ENCODE assay signal across 26 cellular contexts in the genomic region with DNA sequence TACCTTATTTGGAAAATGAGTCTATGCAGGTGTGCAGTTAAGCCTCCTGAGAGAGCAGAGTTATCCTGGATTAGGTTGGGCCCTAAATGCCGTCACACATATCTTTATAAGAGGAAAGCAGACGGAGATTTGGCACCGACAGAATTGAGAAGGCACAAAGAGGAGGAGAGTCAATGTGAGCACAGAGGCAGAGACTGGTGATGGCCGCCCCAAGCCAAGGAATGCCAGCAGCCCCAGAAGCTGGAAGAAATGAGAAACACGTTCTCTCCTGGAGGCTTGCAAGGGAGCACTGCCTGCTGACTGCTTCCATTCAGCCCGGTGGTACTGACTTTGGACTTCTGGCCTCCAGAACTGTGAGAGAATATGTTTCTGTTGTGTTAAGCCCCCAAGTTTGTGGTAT. TPM values are rescaled to one million over a fixed set of nuclear protein-coding genes. Genes with fewer than 3 reads are reported as not detected.
DNase-seq lines count a peak whose midpoint lies in the region; ATAC-seq and TF ChIP-seq lines count a peak whose summit lies in the region.
"Had no signal": no experiment of that assay in that cellular context is flagged by ENCODE, and none has a peak within 500 bp of the region (broad histone marks: within the 10 kb centered on the region; RNA-seq: fewer than 3 reads in every experiment).

No MANE protein-coding gene starts in this region.

- H3K4me1 ChIP-seq in BLaER1 treated with 17β-estradiol and CSF1 and Interleukin-3, amounts not matched to agents 10 nM and 100 nM = peaks cover 39 to 91% (median 72%) of the 10 kb centered on the region in 10 experiments
- H3K4me1 ChIP-seq in Caco-2 (peaks cover 53% of the 10 kb centered on the region), GM23248 (ENCODE audit: insufficient read depth) (peaks cover 6% of the 10 kb centered on the region; the same call in 1 of the 2 replicates)

- H3K9me2 ChIP-seq in GM23248 (ENCODE audit: insufficient read depth) = no peaks in the 10 kb centered on the region

- no peaks in the 10 kb centered on the region for H3F3A ChIP-seq in GM23248 (ENCODE audit: insufficient read depth)

- in situ Hi-C loops in GM23248 (cut with MboI) = no loop called here

- intact Hi-C loops in Caco-2 (cut with micrococcal nuclease; ENCODE audit: unreplicated experiment) = loop anchor here (10.0 kb wide), 1 partner anchor 168 kb away; no protein-coding TSS in a partner anchor

- peaks cover 81% of the 10 kb centered on the region for H3K36me3 Mint-ChIP-seq in Caco-2 (ENCODE audit: insufficient read depth, unreplicated experiment)
- peaks cover 2% of the 10 kb centered on the region for H3K36me3 Mint-ChIP-seq in central memory CD8-positive, alpha-beta T cell (ENCODE audit: insufficient read depth)
- H3K36me3 Mint-ChIP-seq in endothelial cell (ENCODE audit: low read depth, unreplicated experiment) = peaks cover 12% of the 10 kb centered on the region

- WGBS in GM23248 (ENCODE audit: low coverage in 1 of 2, low lambda C conversion rate in 2 of 2, missing lambda C conversion rate in 2 of 2), 2 experiments = 92 to 97% methylated on average over 6 of the region's 6 CpGs

- H3K4me1 Mint-ChIP-seq in Caco-2 (ENCODE audit: low read depth, unreplicated experiment) (peaks cover 30% of the 10 kb centered on the region), endothelial cell (ENCODE audit: unreplicated experiment) (peaks cover 44% of the 10 kb centered on the region)
- H3K4me1 Mint-ChIP-seq in central memory CD8-positive, alpha-beta T cell = no peaks in the 10 kb centered on the region

- peak overlapping the region in 1 of 10 experiments; percentile 65; a peak in 1 of 20 replicates for H3K4me3 ChIP-seq in BLaER1 treated with 17β-estradiol and CSF1 and Interleukin-3, amounts not matched to agents 10 nM and 100 nM
- H3K4me3 ChIP-seq in Caco-2 (ENCODE audit: low read depth, low read length) (no peak overlapping the region), GM23248 (no peak overlapping the region)
- H3K4me3 ChIP-seq: MG63, SJSA1 had no signal

- H4K20me1 ChIP-seq in BLaER1 treated with 17β-estradiol and CSF1 and Interleukin-3, amounts not matched to agents 10 nM and 100 nM = peaks cover 0 to 7% (median 0%) of the 10 kb centered on the region in 11 experiments; a peak in 3 of 22 replicates
- no peaks in the 10 kb centered on the region for H4K20me1 ChIP-seq in GM23248 (ENCODE audit: insufficient read depth)

- H3K4me3 Mint-ChIP-seq in Caco-2 (ENCODE audit: unreplicated experiment) (peak overlapping the region; percentile 3), endothelial cell (ENCODE audit: unreplicated experiment) (peak overlapping the region; percentile 11)
- H3K4me3 Mint-ChIP-seq in central memory CD8-positive, alpha-beta T cell = no peak overlapping the region

- TF ChIP-seq CTCF in Caco-2 (IDR thresholded peaks at IDR 0.05; ENCODE audit: insufficient read depth in 1 of 2, low read depth in 1 of 2, low read length in 1 of 2, severe bottlenecking in 1 of 2, unreplicated experiment in 1 of 2) (no peak), endothelial cell (IDR thresholded peaks at IDR 0.05; ENCODE audit: unreplicated experiment) (no peak)

- CTCF ChIA-PET in Caco-2 (lab: Charles Lee) = no interaction called here

- DNase-seq in Caco-2 (peak in 1 of 2 experiments; percentile 38), endothelial cell (ENCODE audit: low spot score) (no peak), GM23248 (no peak), T-helper 1 cell (no peak), left lobe of liver (ENCODE audit: low spot score) (no peak)
- DNase-seq in central memory CD8-positive, alpha-beta T cell (ENCODE audit: low spot score in 2 of 2) = no peak
- DNase-seq: DMS153; DND-41; IMR-90; KG1; MG63; NCI-H1105 treated with DMSO at 0.1 percent for 48 hours; NCI-H1930; NCI-H2107; NCI-H524 treated with DMSO at 0.1 percent for 48 hours; NCI-H774; NK-92 treated with Interleukin-12 subunit alpha and Interleukin-12 subunit beta, amount 100 ng/mL, for 24 hours had no signal

- H3K9me3 ChIP-seq in BLaER1 treated with 17β-estradiol and CSF1 and Interleukin-3, amounts not matched to agents 10 nM and 100 nM (replicated peaks in 1 of 11) = no peaks in the 10 kb centered on the region
- H3K9me3 ChIP-seq in Caco-2 (no peaks in the 10 kb centered on the region), GM23248 (ENCODE audit: low read depth) (no peaks in the 10 kb centered on the region)
- H3K9me3 ChIP-seq: MG63, SJSA1 had no signal

- H3K27ac Mint-ChIP-seq in Caco-2 (ENCODE audit: unreplicated experiment) = no peak overlapping the region
- H3K27ac Mint-ChIP-seq in central memory CD8-positive, alpha-beta T cell (ENCODE audit: low read depth) = peak overlapping the region; percentile 65
- H3K27ac Mint-ChIP-seq in endothelial cell (ENCODE audit: unreplicated experiment) = no peak overlapping the region
- H3K27ac Mint-ChIP-seq: H9 had no signal

- POLR2A ChIA-PET in Caco-2 (lab: Charles Lee) = no interaction called here

- no peaks in the 10 kb centered on the region for H3K9me3 Mint-ChIP-seq in Caco-2 (ENCODE audit: unreplicated experiment)
- H3K9me3 Mint-ChIP-seq in central memory CD8-positive, alpha-beta T cell = no peaks in the 10 kb centered on the region
- H3K9me3 Mint-ChIP-seq in endothelial cell (ENCODE audit: unreplicated experiment) = no peaks in the 10 kb centered on the region
- H3K9me3 Mint-ChIP-seq: H9 had no signal

- H3K79me2 ChIP-seq in GM23248 (ENCODE audit: insufficient read depth) = no peaks in the 10 kb centered on the region

- no peaks in the 10 kb centered on the region for H3K27me3 Mint-ChIP-seq in Caco-2 (ENCODE audit: insufficient read depth, unreplicated experiment)
- H3K27me3 Mint-ChIP-seq in central memory CD8-positive, alpha-beta T cell = peaks cover 7% of the 10 kb centered on the region
- peaks cover 16% of the 10 kb centered on the region for H3K27me3 Mint-ChIP-seq in endothelial cell (ENCODE audit: unreplicated experiment)

- peaks cover 0 to 47% (median 6%) of the 10 kb centered on the region in 11 experiments; a peak in 15 of 22 replicates for H3K36me3 ChIP-seq in BLaER1 treated with 17β-estradiol and CSF1 and Interleukin-3, amounts not matched to agents 10 nM and 100 nM
- H3K36me3 ChIP-seq in Caco-2 (ENCODE audit: control insufficient read depth, insufficient read depth, low read length) (peaks cover 22% of the 10 kb centered on the region), GM23248 (ENCODE audit: low read depth) (no peaks in the 10 kb centered on the region)
- H3K36me3 ChIP-seq: SJSA1 had no signal

- H3K4me2 ChIP-seq in BLaER1 treated with 17β-estradiol and CSF1 and Interleukin-3, amounts not matched to agents 10 nM and 100 nM = peak overlapping the region in 7 of 11 experiments; percentile 92 to 100 (median 98); a peak in 13 of 22 replicates
- H3K4me2 ChIP-seq in GM23248 (ENCODE audit: unreplicated experiment) = no peak overlapping the region

- no TSS peak for BruUV-seq in Caco-2 (replicated peaks; lab: Mats Ljungman, UMichigan)

- H3K9ac ChIP-seq in BLaER1 treated with 17β-estradiol and CSF1 and Interleukin-3, amounts not matched to agents 10 nM and 100 nM = peak overlapping the region in 1 of 11 experiments; percentile 32; a peak in 1 of 22 replicates
- H3K9ac ChIP-seq in GM23248 = no peak overlapping the region

- H2AFZ ChIP-seq in GM23248 = no peak overlapping the region

- H3K27me3 ChIP-seq in BLaER1 treated with 17β-estradiol and CSF1 and Interleukin-3, amounts not matched to agents 10 nM and 100 nM = peaks cover 0 to 10% (median 0%) of the 10 kb centered on the region in 11 experiments; a peak in 3 of 22 replicates
- H3K27me3 ChIP-seq in Caco-2 (replicated peaks; ENCODE audit: control insufficient read depth, insufficient read depth, low read length) = no peaks in the 10 kb centered on the region
- no peaks in the 10 kb centered on the region for H3K27me3 ChIP-seq in GM23248 (replicated peaks; ENCODE audit: insufficient read depth)
- H3K27me3 ChIP-seq: MG63 had no signal

- ATAC-seq in central memory CD8-positive, alpha-beta T cell (replicated peaks; ENCODE audit: extremely low read depth, poor library complexity, severe bottlenecking) = no peak
- no peak for ATAC-seq in left lobe of liver
- ATAC-seq: PC-3, Right ventricle myocardium inferior had no signal

- H3K27ac ChIP-seq in BLaER1 treated with 17β-estradiol and CSF1 and Interleukin-3, amounts not matched to agents 10 nM and 100 nM = peak overlapping the region in 4 of 11 experiments; percentile 10 to 45 (median 24); a peak in 2 of 22 replicates
- no peak overlapping the region for H3K27ac ChIP-seq in GM23248
- H3K27ac ChIP-seq: C4-2B, SJSA1 had no signal

RNA-seq across cellular contexts. Expression of gene SLC46A1, which starts 3.2 kb away (rescaled TPM):
- total RNA-seq in Caco-2 (2022) = 114 and 128 TPM in 2 replicates
- total RNA-seq in endothelial cell (ENCODE audit: unreplicated experiment) = 5.3 TPM
- 5.9 and 11.1 TPM in 2 replicates for total RNA-seq in GM23248 (2014; rRNA removed; shearing (Covaris generic))
- polyA plus RNA-seq in GM23248 (2016; fragmentation: Nextera tagmentation; extraction: Ambion mirVana) = 4.9 and 6.2 TPM in 2 replicates
- total RNA-seq in left lobe of liver = 46.2 TPM

RNA-seq across cellular contexts. Expression of gene SARM1, which starts 31.4 kb away (rescaled TPM):
- total RNA-seq in Caco-2 (2022) = 32.8 and 34.4 TPM in 2 replicates
- total RNA-seq in endothelial cell (ENCODE audit: unreplicated experiment) = 5.8 TPM
- 16.9 and 24.2 TPM in 2 replicates for total RNA-seq in GM23248 (2014; rRNA removed; shearing (Covaris generic))
- polyA plus RNA-seq in GM23248 (2016; fragmentation: Nextera tagmentation; extraction: Ambion mirVana) = 4.7 and 5.8 TPM in 2 replicates
- 5.8 TPM for total RNA-seq in left lobe of liver

RNA-seq across cellular contexts. Expression of gene VTN, which starts 32.7 kb away (rescaled TPM):
- total RNA-seq in Caco-2 (2022) (273 and 298 TPM in 2 replicates), endothelial cell (ENCODE audit: unreplicated experiment) (not detected), left lobe of liver (3,241 TPM)
- total RNA-seq in GM23248 (2014; rRNA removed; shearing (Covaris generic)) = not detected in 2 replicates
- polyA plus RNA-seq in GM23248 (2016; fragmentation: Nextera tagmentation; extraction: Ambion mirVana) = 0.24 and 0.34 TPM in 2 replicates
- total RNA-seq: H9, HT1080, PC-3 had no signal

RNA-seq across cellular contexts. Expression of gene SEBOX, which starts 37.8 kb away (rescaled TPM):
- total RNA-seq in Caco-2 (2022) (not detected in 2 replicates), endothelial cell (ENCODE audit: unreplicated experiment) (not detected), left lobe of liver (not detected)
- not detected in 2 replicates for total RNA-seq in GM23248 (2014; rRNA removed; shearing (Covaris generic))
- not detected in 2 replicates for polyA plus RNA-seq in GM23248 (2016; fragmentation: Nextera tagmentation; extraction: Ambion mirVana)
- total RNA-seq: A673, H9, HT1080, IMR-90, PC-3, Right ventricle myocardium inferior, RPMI7951, SJSA1 had no signal
- polyA plus RNA-seq: IMR-90 had no signal

RNA-seq across cellular contexts. Expression of gene POLDIP2, which starts 45.5 kb away (rescaled TPM):
- 257 and 265 TPM in 2 replicates for total RNA-seq in Caco-2 (2022)
- total RNA-seq in endothelial cell (ENCODE audit: unreplicated experiment) = 57.2 TPM
- 80.1 and 92.7 TPM in 2 replicates for total RNA-seq in GM23248 (2014; rRNA removed; shearing (Covaris generic))
- polyA plus RNA-seq in GM23248 (2016; fragmentation: Nextera tagmentation; extraction: Ambion mirVana) = 105 and 112 TPM in 2 replicates
- total RNA-seq in left lobe of liver = 119 TPM

Comparison
In these comparisons a context has a peak if more than half of its experiments do, and no peak if none do; other contexts are left out.
1. RNA of gene VTN, which starts 32.7 kb away (total RNA-seq): 3,241 TPM in left lobe of liver (single experiment) and 273 to 298 TPM in Caco-2; not detected in endothelial cell (single experiment) and not detected in GM23248; every median in the first group is over 100 times any median in the second.